In the genomic region with DNA sequence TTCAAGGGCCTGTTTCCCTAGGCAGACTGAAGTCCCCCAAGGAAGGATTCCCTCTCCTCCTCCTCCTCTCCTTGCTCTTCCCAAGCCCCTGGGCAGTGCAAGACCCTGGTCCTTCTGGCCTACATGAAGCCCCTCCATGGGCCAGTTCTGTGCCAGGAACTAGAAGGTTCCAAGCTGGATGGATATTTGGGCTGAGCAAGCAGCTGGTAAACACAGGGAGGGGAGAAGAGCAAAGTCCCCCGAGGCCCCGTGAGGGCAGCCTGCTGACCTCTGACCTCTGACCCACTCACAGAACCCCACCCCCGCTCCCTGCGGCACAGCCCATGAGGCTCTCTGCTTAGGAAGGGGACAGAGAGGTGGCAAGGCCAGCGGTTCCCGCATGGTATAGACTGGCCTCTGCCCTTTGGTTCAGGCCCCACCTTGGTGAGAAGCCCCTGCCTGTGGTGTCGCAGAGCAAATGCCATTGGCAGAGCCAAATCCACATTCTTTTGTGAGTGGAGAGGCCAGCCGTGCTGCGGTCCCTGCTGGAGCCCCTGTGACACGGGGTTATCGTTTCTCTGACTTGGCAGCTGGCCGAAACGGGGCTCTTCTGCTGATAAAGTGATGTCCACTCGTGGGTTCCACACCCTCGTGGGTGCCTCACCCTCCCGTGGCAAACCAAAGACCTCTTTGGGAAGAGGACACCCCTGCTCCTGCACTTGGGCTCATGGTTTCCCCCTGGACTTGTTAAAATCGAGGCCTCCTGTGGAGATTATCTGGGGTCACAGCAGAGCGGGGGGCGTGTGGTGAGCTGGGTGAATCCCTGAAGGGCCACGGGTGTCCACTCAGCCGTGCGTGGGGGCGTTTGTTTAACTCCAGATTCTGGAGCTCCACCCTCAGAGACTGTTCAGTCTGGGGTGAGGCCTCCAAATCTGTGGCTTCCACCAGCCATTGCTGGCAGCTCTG, we compare ENCODE assay signal across 1 cellular context.
TF ChIP-seq lines count a peak whose summit lies in the region.

No MANE protein-coding gene starts in this region.

TF ChIP-seq in HepG2, 621 proteins besides CTCF, POLR2A, EP300 and RAD21 (continued from another document and continues in another):
- no peak for TF ChIP-seq ZNF10 (CRISPR knock-in tag; IDR thresholded peaks at IDR 0.05; ENCODE audit: borderline replicate concordance, low read depth)
- TF ChIP-seq, protein P1, sequence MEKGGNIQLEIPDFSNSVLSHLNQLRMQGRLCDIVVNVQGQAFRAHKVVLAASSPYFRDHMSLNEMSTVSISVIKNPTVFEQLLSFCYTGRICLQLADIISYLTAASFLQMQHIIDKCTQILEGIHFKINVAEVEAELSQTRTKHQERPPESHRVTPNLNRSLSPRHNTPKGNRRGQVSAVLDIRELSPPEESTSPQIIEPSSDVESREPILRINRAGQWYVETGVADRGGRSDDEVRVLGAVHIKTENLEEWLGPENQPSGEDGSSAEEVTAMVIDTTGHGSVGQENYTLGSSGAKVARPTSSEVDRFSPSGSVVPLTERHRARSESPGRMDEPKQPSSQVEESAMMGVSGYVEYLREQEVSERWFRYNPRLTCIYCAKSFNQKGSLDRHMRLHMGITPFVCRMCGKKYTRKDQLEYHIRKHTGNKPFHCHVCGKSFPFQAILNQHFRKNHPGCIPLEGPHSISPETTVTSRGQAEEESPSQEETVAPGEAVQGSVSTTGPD (CRISPR knock-in tag; IDR thresholded peaks at IDR 0.05), result peak; percentile 84
- TF ChIP-seq ZNF256 (CRISPR knock-in tag; conservative IDR thresholded peaks at IDR 0.05), result no peak
- no peak for TF ChIP-seq SIN3A (IDR thresholded peaks at IDR 0.05; ENCODE audit: borderline replicate concordance, low read depth, low read length)
- no peak for TF ChIP-seq ZNF674 (CRISPR knock-in tag; IDR thresholded peaks at IDR 0.05; ENCODE audit: low read depth)
- TF ChIP-seq, protein P2, sequence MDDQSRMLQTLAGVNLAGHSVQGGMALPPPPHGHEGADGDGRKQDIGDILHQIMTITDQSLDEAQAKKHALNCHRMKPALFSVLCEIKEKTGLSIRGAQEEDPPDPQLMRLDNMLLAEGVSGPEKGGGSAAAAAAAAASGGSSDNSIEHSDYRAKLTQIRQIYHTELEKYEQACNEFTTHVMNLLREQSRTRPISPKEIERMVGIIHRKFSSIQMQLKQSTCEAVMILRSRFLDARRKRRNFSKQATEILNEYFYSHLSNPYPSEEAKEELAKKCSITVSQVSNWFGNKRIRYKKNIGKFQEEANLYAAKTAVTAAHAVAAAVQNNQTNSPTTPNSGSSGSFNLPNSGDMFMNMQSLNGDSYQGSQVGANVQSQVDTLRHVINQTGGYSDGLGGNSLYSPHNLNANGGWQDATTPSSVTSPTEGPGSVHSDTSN (CRISPR knock-in tag; IDR thresholded peaks at IDR 0.05; ENCODE audit: borderline replicate concordance), result no peak
- TF ChIP-seq, protein P3, sequence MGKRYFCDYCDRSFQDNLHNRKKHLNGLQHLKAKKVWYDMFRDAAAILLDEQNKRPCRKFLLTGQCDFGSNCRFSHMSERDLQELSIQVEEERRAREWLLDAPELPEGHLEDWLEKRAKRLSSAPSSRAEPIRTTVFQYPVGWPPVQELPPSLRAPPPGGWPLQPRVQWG (CRISPR knock-in tag; IDR thresholded peaks at IDR 0.05; ENCODE audit: borderline replicate concordance, low read depth), result no peak
- TF ChIP-seq ZNF773 (CRISPR knock-in tag; IDR thresholded peaks at IDR 0.05; ENCODE audit: borderline replicate concordance), result no peak
- TF ChIP-seq, protein P4, sequence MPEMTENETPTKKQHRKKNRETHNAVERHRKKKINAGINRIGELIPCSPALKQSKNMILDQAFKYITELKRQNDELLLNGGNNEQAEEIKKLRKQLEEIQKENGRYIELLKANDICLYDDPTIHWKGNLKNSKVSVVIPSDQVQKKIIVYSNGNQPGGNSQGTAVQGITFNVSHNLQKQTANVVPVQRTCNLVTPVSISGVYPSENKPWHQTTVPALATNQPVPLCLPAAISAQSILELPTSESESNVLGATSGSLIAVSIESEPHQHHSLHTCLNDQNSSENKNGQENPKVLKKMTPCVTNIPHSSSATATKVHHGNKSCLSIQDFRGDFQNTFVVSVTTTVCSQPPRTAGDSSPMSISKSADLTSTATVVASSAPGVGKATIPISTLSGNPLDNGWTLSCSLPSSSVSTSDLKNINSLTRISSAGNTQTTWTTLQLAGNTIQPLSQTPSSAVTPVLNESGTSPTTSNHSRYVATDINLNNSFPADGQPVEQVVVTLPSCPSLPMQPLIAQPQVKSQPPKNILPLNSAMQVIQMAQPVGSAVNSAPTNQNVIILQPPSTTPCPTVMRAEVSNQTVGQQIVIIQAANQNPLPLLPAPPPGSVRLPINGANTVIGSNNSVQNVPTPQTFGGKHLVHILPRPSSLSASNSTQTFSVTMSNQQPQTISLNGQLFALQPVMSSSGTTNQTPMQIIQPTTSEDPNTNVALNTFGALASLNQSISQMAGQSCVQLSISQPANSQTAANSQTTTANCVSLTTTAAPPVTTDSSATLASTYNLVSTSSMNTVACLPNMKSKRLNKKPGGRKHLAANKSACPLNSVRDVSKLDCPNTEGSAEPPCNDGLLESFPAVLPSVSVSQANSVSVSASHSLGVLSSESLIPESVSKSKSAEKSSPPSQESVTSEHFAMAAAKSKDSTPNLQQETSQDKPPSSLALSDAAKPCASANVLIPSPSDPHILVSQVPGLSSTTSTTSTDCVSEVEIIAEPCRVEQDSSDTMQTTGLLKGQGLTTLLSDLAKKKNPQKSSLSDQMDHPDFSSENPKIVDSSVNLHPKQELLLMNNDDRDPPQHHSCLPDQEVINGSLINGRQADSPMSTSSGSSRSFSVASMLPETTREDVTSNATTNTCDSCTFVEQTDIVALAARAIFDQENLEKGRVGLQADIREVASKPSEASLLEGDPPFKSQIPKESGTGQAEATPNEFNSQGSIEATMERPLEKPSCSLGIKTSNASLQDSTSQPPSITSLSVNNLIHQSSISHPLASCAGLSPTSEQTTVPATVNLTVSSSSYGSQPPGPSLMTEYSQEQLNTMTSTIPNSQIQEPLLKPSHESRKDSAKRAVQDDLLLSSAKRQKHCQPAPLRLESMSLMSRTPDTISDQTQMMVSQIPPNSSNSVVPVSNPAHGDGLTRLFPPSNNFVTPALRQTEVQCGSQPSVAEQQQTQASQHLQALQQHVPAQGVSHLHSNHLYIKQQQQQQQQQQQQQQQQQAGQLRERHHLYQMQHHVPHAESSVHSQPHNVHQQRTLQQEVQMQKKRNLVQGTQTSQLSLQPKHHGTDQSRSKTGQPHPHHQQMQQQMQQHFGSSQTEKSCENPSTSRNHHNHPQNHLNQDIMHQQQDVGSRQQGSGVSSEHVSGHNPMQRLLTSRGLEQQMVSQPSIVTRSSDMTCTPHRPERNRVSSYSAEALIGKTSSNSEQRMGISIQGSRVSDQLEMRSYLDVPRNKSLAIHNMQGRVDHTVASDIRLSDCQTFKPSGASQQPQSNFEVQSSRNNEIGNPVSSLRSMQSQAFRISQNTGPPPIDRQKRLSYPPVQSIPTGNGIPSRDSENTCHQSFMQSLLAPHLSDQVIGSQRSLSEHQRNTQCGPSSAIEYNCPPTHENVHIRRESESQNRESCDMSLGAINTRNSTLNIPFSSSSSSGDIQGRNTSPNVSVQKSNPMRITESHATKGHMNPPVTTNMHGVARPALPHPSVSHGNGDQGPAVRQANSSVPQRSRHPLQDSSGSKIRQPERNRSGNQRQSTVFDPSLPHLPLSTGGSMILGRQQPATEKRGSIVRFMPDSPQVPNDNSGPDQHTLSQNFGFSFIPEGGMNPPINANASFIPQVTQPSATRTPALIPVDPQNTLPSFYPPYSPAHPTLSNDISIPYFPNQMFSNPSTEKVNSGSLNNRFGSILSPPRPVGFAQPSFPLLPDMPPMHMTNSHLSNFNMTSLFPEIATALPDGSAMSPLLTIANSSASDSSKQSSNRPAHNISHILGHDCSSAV (CRISPR knock-in tag; IDR thresholded peaks at IDR 0.05; ENCODE audit: borderline replicate concordance), result no peak
- no peak for TF ChIP-seq GZF1 (CRISPR knock-in tag; IDR thresholded peaks at IDR 0.05)
- peak; percentile 85 for TF ChIP-seq ZNF747 (CRISPR knock-in tag; IDR thresholded peaks at IDR 0.05; ENCODE audit: borderline replicate concordance)
- TF ChIP-seq, protein P5, sequence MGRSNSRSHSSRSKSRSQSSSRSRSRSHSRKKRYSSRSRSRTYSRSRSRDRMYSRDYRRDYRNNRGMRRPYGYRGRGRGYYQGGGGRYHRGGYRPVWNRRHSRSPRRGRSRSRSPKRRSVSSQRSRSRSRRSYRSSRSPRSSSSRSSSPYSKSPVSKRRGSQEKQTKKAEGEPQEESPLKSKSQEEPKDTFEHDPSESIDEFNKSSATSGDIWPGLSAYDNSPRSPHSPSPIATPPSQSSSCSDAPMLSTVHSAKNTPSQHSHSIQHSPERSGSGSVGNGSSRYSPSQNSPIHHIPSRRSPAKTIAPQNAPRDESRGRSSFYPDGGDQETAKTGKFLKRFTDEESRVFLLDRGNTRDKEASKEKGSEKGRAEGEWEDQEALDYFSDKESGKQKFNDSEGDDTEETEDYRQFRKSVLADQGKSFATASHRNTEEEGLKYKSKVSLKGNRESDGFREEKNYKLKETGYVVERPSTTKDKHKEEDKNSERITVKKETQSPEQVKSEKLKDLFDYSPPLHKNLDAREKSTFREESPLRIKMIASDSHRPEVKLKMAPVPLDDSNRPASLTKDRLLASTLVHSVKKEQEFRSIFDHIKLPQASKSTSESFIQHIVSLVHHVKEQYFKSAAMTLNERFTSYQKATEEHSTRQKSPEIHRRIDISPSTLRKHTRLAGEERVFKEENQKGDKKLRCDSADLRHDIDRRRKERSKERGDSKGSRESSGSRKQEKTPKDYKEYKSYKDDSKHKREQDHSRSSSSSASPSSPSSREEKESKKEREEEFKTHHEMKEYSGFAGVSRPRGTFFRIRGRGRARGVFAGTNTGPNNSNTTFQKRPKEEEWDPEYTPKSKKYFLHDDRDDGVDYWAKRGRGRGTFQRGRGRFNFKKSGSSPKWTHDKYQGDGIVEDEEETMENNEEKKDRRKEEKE (IDR thresholded peaks at IDR 0.05), result no peak
- no peak for TF ChIP-seq TBP (CRISPR knock-in tag; IDR thresholded peaks at IDR 0.05)
- TF ChIP-seq HNF4A (CRISPR knock-in tag; IDR thresholded peaks at IDR 0.05), result peak; percentile 93
- TF ChIP-seq NR2F2 (IDR thresholded peaks at IDR 0.05; ENCODE audit: borderline replicate concordance, low read depth), result peak; percentile 97
- TF ChIP-seq, protein P6, sequence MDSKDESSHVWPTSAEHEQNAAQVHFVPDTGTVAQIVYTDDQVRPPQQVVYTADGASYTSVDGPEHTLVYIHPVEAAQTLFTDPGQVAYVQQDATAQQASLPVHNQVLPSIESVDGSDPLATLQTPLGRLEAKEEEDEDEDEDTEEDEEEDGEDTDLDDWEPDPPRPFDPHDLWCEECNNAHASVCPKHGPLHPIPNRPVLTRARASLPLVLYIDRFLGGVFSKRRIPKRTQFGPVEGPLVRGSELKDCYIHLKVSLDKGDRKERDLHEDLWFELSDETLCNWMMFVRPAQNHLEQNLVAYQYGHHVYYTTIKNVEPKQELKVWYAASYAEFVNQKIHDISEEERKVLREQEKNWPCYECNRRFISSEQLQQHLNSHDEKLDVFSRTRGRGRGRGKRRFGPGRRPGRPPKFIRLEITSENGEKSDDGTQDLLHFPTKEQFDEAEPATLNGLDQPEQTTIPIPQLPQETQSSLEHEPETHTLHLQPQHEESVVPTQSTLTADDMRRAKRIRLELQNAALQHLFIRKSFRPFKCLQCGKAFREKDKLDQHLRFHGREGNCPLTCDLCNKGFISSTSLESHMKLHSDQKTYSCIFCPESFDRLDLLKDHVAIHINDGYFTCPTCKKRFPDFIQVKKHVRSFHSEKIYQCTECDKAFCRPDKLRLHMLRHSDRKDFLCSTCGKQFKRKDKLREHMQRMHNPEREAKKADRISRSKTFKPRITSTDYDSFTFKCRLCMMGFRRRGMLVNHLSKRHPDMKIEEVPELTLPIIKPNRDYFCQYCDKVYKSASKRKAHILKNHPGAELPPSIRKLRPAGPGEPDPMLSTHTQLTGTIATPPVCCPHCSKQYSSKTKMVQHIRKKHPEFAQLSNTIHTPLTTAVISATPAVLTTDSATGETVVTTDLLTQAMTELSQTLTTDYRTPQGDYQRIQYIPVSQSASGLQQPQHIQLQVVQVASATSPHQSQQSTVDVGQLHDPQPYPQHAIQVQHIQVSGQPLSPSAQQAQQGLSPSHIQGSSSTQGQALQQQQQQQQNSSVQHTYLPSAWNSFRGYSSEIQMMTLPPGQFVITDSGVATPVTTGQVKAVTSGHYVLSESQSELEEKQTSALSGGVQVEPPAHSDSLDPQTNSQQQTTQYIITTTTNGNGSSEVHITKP (CRISPR knock-in tag; IDR thresholded peaks at IDR 0.05; ENCODE audit: low read depth), result no peak
- TF ChIP-seq ZKSCAN5 (CRISPR knock-in tag; IDR thresholded peaks at IDR 0.05), result no peak; the same call in 1 of the 2 replicates
- TF ChIP-seq, protein P7, sequence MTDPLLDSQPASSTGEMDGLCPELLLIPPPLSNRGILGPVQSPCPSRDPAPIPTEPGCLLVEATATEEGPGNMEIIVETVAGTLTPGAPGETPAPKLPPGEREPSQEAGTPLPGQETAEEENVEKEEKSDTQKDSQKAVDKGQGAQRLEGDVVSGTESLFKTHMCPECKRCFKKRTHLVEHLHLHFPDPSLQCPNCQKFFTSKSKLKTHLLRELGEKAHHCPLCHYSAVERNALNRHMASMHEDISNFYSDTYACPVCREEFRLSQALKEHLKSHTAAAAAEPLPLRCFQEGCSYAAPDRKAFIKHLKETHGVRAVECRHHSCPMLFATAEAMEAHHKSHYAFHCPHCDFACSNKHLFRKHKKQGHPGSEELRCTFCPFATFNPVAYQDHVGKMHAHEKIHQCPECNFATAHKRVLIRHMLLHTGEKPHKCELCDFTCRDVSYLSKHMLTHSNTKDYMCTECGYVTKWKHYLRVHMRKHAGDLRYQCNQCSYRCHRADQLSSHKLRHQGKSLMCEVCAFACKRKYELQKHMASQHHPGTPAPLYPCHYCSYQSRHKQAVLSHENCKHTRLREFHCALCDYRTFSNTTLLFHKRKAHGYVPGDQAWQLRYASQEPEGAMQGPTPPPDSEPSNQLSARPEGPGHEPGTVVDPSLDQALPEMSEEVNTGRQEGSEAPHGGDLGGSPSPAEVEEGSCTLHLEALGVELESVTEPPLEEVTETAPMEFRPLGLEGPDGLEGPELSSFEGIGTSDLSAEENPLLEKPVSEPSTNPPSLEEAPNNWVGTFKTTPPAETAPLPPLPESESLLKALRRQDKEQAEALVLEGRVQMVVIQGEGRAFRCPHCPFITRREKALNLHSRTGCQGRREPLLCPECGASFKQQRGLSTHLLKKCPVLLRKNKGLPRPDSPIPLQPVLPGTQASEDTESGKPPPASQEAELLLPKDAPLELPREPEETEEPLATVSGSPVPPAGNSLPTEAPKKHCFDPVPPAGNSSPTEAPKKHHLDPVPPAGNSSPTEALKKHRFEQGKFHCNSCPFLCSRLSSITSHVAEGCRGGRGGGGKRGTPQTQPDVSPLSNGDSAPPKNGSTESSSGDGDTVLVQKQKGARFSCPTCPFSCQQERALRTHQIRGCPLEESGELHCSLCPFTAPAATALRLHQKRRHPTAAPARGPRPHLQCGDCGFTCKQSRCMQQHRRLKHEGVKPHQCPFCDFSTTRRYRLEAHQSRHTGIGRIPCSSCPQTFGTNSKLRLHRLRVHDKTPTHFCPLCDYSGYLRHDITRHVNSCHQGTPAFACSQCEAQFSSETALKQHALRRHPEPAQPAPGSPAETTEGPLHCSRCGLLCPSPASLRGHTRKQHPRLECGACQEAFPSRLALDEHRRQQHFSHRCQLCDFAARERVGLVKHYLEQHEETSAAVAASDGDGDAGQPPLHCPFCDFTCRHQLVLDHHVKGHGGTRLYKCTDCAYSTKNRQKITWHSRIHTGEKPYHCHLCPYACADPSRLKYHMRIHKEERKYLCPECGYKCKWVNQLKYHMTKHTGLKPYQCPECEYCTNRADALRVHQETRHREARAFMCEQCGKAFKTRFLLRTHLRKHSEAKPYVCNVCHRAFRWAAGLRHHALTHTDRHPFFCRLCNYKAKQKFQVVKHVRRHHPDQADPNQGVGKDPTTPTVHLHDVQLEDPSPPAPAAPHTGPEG (CRISPR knock-in tag; IDR thresholded peaks at IDR 0.05), result no peak
- TF ChIP-seq FOXK2 (IDR thresholded peaks at IDR 0.05), result no peak
- TF ChIP-seq ZNF614 (CRISPR knock-in tag; IDR thresholded peaks at IDR 0.05; ENCODE audit: borderline replicate concordance), result no peak
- no peak for TF ChIP-seq ZNF615 (CRISPR knock-in tag; IDR thresholded peaks at IDR 0.05; ENCODE audit: borderline replicate concordance)
- TF ChIP-seq HOXA7 (CRISPR knock-in tag; IDR thresholded peaks at IDR 0.05), result no peak
- no peak for TF ChIP-seq ZNF777 (CRISPR knock-in tag; IDR thresholded peaks at IDR 0.05)
- TF ChIP-seq REPIN1 (CRISPR knock-in tag; IDR thresholded peaks at IDR 0.05; ENCODE audit: borderline replicate concordance, low read depth), result no peak
- TF ChIP-seq CBX1 (IDR thresholded peaks at IDR 0.05; ENCODE audit: low read depth), result no peak
